ENCODE assay signal across 1 cellular context in genomic region chr12:95582230-95583058, GRCh38.
A peak's percentile ranks its signal among the peaks of the same experiment; 100 is the strongest.
TF ChIP-seq lines count a peak whose summit lies in the region.

No MANE protein-coding gene starts in this region.

TF ChIP-seq in HepG2, 621 proteins besides CTCF, POLR2A, EP300 and RAD21 (continued from another document):
- TF ChIP-seq ZNF770 (CRISPR knock-in tag; IDR thresholded peaks at IDR 0.05) (peak; percentile 66), ZNF790 (CRISPR knock-in tag; IDR thresholded peaks at IDR 0.05; ENCODE audit: borderline replicate concordance) (no peak), ZKSCAN8 (CRISPR knock-in tag; IDR thresholded peaks at IDR 0.05; ENCODE audit: borderline replicate concordance) (no peak)
